8 cellular contexts compared by ENCODE assay signal in the genomic region with DNA sequence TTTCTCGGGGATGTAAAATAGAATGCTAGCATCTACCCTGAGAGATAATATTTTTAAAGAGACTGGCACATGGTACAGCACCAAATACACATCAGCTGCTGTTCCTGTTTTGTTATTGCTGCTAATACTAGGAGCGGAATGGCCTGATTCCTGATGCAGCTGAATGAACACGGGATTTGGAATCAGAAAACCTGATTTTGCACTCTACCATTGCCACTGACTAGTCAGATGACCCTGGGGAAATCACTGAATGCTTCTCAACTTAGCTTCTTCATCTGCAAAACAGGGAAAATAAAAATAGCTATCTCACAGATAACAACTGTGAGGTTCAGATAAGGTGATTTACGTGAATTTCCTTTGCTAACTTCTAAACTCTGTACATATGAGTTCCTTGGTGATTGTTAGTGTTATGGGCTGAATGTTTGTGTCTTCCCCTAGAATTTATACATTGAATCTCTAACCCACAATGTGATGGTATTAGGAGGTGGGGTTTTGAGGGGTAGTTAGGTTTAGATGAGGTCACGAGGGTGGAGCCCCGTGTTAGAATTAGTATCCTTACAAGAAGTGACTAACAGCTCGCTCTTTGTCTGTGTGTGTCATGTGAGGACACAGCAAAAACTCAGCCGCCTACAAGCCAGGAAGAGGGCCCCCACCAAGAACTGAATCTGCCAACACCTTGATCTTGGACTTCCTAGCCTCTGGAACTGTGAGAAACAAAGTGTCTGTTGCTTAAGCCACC. TPM values are rescaled to one million over a fixed set of nuclear protein-coding genes. Genes with fewer than 3 reads are reported as not detected.
DNase-seq lines count a peak whose midpoint lies in the region; ATAC-seq and TF ChIP-seq lines count a peak whose summit lies in the region.

No MANE protein-coding gene starts in this region.

- no peak for TF ChIP-seq CTCF in nephron progenitor cell (IDR thresholded peaks at IDR 0.05)

- no peak overlapping the region for H3K4me3 Mint-ChIP-seq in nephron progenitor cell

- peak; percentile 21 for ATAC-seq in GM18861 (IDR thresholded peaks at IDR 0.05; ENCODE audit: unreplicated experiment)
- peak; percentile 54 for ATAC-seq in esophagus mucosa

- no peaks in the 10 kb centered on the region for H3K9me3 Mint-ChIP-seq in nephron progenitor cell

- no peaks in the 10 kb centered on the region for H3K4me1 Mint-ChIP-seq in nephron progenitor cell

- DNase-seq in activated CD8-positive, alpha-beta memory T cell treated with anti-CD3 and anti-CD28 coated beads, Interleukin-2, amount 50 U/mL, for 4 hours, result peak; percentile 68
- DNase-seq in stimulated activated CD4-positive, alpha-beta T cell treated with anti-CD3 and anti-CD28 coated beads, Interleukin-2, amount 100 ng/mL, for 24 hours, result peak; percentile 69 to 79
- DNase-seq in GM03348 (ENCODE audit: low spot score) (no peak), nephron progenitor cell (no peak), NOMO-1 (lab: John Stamatoyannopoulos, UW; ENCODE audit: unreplicated experiment in 2 of 2) (no peak), anterior cingulate cortex (lab: John Stamatoyannopoulos, UW) (no peak)

- H3K27me3 Mint-ChIP-seq in nephron progenitor cell (ENCODE audit: low read depth, poor library complexity), result peaks cover 5% of the 10 kb centered on the region

- no peak overlapping the region for H3K27ac Mint-ChIP-seq in nephron progenitor cell

- H3K36me3 Mint-ChIP-seq in nephron progenitor cell (ENCODE audit: low read depth), result peaks cover 4% of the 10 kb centered on the region

RNA-seq across cellular contexts. Expression of gene LRRC8C, which starts 24.9 kb away (rescaled TPM):
- total RNA-seq in esophagus mucosa, result 1.8 TPM

Comparison
In these comparisons a context has a peak if more than half of its experiments do, and no peak if none do; other contexts are left out.
1. DNase-seq: peak in activated CD8-positive, alpha-beta memory T cell treated with anti-CD3 and anti-CD28 coated beads, Interleukin-2, amount 50 U/mL, for 4 hours (single experiment) and stimulated activated CD4-positive, alpha-beta T cell treated with anti-CD3 and anti-CD28 coated beads, Interleukin-2, amount 100 ng/mL, for 24 hours (2 of 2); none in GM03348 (single experiment), nephron progenitor cell (single experiment), NOMO-1 (0 of 2) and anterior cingulate cortex (0 of 58).